Comparison of ENCODE assay signal across 1 cellular context in genomic region chr1:32334864-32335618, GRCh38.
TF ChIP-seq lines count a peak whose summit lies in the region.

No MANE protein-coding gene starts in this region.

TF ChIP-seq in HepG2, 621 proteins besides CTCF, POLR2A, EP300 and RAD21 (continued from another document and continues in another):
- TF ChIP-seq ARID4A (CRISPR knock-in tag; IDR thresholded peaks at IDR 0.05; ENCODE audit: borderline replicate concordance) (peak; percentile 49), NR2F2 (IDR thresholded peaks at IDR 0.05; ENCODE audit: borderline replicate concordance, low read depth) (no peak), REXO4 (CRISPR knock-in tag; IDR thresholded peaks at IDR 0.05; ENCODE audit: borderline replicate concordance) (no peak), RBFOX2 (IDR thresholded peaks at IDR 0.05; ENCODE audit: low read depth, low read length) (peak; percentile 73), ZNF607 (CRISPR knock-in tag; IDR thresholded peaks at IDR 0.05; ENCODE audit: borderline replicate concordance) (0 out of 2 replicates have a peak, but pooled peaks have one; percentile 19), MAZ (IDR thresholded peaks at IDR 0.05; ENCODE audit: borderline replicate concordance, low read depth, low read length) (peak; percentile 80; the same call in 1 of the 2 replicates), MAZ (CRISPR knock-in tag; IDR thresholded peaks at IDR 0.05; ENCODE audit: low read depth) (peak; percentile 79), ZNF160 (CRISPR knock-in tag; IDR thresholded peaks at IDR 0.05) (0 out of 2 replicates have a peak, but pooled peaks have one; percentile 38), ZBTB7A (CRISPR knock-in tag; IDR thresholded peaks at IDR 0.05) (0 out of 2 replicates have a peak, but pooled peaks have one; percentile 28), ZNF724P (CRISPR knock-in tag; IDR thresholded peaks at IDR 0.05; ENCODE audit: borderline replicate concordance) (0 out of 2 replicates have a peak, but pooled peaks have one; percentile 68), ZSCAN29 (CRISPR knock-in tag; conservative IDR thresholded peaks at IDR 0.05) (0 out of 2 replicates have a peak, but pooled peaks have one; percentile 37), KDM2A (CRISPR knock-in tag; IDR thresholded peaks at IDR 0.05; ENCODE audit: borderline replicate concordance, low read depth) (peak; percentile 69), ZNF782 (CRISPR knock-in tag; IDR thresholded peaks at IDR 0.05; ENCODE audit: borderline replicate concordance) (0 out of 2 replicates have a peak, but pooled peaks have one; percentile 31), ZBTB14 (CRISPR knock-in tag; IDR thresholded peaks at IDR 0.05) (peak; percentile 90), RNF2 (conservative IDR thresholded peaks at IDR 0.05; ENCODE audit: low read depth) (no peak), ZNF792 (CRISPR knock-in tag; IDR thresholded peaks at IDR 0.05) (peak; percentile 59; the same call in 1 of the 2 replicates), KDM5B (CRISPR knock-in tag; IDR thresholded peaks at IDR 0.05; ENCODE audit: borderline replicate concordance) (peak; percentile 31; the same call in 1 of the 2 replicates), ZBTB25 (CRISPR knock-in tag; IDR thresholded peaks at IDR 0.05) (0 out of 2 replicates have a peak, but pooled peaks have one; percentile 22), ZBTB33 (CRISPR knock-in tag; IDR thresholded peaks at IDR 0.05) (peak; percentile 43; the same call in 1 of the 2 replicates), AKAP8 (CRISPR knock-in tag; IDR thresholded peaks at IDR 0.05) (peak; percentile 34; the same call in 1 of the 2 replicates), ZNF350 (CRISPR knock-in tag; IDR thresholded peaks at IDR 0.05; ENCODE audit: borderline replicate concordance, low read depth) (0 out of 2 replicates have a peak, but pooled peaks have one; percentile 27), ZNF776 (CRISPR knock-in tag; IDR thresholded peaks at IDR 0.05) (peak; percentile 36), PATZ1 (CRISPR knock-in tag; IDR thresholded peaks at IDR 0.05) (peak; percentile 89), GATAD2A (CRISPR knock-in tag; IDR thresholded peaks at IDR 0.05) (0 out of 2 replicates have a peak, but pooled peaks have one; percentile 9), SALL1 (CRISPR knock-in tag; IDR thresholded peaks at IDR 0.05) (peak; percentile 65), SOX13 (IDR thresholded peaks at IDR 0.05) (no peak), SOX13 (CRISPR knock-in tag; conservative IDR thresholded peaks at IDR 0.05 in 1 of 2, IDR thresholded peaks at IDR 0.05 in 1 of 2) (peak in 1 of 2 experiments; percentile 34; a peak in 1 of 4 replicates)
- TF ChIP-seq, protein P1, sequence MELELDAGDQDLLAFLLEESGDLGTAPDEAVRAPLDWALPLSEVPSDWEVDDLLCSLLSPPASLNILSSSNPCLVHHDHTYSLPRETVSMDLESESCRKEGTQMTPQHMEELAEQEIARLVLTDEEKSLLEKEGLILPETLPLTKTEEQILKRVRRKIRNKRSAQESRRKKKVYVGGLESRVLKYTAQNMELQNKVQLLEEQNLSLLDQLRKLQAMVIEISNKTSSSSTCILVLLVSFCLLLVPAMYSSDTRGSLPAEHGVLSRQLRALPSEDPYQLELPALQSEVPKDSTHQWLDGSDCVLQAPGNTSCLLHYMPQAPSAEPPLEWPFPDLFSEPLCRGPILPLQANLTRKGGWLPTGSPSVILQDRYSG (CRISPR knock-in tag; IDR thresholded peaks at IDR 0.05): no peak
- TF ChIP-seq, protein P2, sequence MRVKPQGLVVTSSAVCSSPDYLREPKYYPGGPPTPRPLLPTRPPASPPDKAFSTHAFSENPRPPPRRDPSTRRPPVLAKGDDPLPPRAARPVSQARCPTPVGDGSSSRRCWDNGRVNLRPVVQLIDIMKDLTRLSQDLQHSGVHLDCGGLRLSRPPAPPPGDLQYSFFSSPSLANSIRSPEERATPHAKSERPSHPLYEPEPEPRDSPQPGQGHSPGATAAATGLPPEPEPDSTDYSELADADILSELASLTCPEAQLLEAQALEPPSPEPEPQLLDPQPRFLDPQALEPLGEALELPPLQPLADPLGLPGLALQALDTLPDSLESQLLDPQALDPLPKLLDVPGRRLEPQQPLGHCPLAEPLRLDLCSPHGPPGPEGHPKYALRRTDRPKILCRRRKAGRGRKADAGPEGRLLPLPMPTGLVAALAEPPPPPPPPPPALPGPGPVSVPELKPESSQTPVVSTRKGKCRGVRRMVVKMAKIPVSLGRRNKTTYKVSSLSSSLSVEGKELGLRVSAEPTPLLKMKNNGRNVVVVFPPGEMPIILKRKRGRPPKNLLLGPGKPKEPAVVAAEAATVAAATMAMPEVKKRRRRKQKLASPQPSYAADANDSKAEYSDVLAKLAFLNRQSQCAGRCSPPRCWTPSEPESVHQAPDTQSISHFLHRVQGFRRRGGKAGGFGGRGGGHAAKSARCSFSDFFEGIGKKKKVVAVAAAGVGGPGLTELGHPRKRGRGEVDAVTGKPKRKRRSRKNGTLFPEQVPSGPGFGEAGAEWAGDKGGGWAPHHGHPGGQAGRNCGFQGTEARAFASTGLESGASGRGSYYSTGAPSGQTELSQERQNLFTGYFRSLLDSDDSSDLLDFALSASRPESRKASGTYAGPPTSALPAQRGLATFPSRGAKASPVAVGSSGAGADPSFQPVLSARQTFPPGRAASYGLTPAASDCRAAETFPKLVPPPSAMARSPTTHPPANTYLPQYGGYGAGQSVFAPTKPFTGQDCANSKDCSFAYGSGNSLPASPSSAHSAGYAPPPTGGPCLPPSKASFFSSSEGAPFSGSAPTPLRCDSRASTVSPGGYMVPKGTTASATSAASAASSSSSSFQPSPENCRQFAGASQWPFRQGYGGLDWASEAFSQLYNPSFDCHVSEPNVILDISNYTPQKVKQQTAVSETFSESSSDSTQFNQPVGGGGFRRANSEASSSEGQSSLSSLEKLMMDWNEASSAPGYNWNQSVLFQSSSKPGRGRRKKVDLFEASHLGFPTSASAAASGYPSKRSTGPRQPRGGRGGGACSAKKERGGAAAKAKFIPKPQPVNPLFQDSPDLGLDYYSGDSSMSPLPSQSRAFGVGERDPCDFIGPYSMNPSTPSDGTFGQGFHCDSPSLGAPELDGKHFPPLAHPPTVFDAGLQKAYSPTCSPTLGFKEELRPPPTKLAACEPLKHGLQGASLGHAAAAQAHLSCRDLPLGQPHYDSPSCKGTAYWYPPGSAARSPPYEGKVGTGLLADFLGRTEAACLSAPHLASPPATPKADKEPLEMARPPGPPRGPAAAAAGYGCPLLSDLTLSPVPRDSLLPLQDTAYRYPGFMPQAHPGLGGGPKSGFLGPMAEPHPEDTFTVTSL (CRISPR knock-in tag; IDR thresholded peaks at IDR 0.05; ENCODE audit: borderline replicate concordance): peak; percentile 44; the same call in 1 of the 2 replicates
- TF ChIP-seq, protein P3, sequence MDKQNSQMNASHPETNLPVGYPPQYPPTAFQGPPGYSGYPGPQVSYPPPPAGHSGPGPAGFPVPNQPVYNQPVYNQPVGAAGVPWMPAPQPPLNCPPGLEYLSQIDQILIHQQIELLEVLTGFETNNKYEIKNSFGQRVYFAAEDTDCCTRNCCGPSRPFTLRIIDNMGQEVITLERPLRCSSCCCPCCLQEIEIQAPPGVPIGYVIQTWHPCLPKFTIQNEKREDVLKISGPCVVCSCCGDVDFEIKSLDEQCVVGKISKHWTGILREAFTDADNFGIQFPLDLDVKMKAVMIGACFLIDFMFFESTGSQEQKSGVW (CRISPR knock-in tag; IDR thresholded peaks at IDR 0.05; ENCODE audit: borderline replicate concordance): 0 out of 2 replicates have a peak, but pooled peaks have one; percentile 31
- TF ChIP-seq, protein P4, sequence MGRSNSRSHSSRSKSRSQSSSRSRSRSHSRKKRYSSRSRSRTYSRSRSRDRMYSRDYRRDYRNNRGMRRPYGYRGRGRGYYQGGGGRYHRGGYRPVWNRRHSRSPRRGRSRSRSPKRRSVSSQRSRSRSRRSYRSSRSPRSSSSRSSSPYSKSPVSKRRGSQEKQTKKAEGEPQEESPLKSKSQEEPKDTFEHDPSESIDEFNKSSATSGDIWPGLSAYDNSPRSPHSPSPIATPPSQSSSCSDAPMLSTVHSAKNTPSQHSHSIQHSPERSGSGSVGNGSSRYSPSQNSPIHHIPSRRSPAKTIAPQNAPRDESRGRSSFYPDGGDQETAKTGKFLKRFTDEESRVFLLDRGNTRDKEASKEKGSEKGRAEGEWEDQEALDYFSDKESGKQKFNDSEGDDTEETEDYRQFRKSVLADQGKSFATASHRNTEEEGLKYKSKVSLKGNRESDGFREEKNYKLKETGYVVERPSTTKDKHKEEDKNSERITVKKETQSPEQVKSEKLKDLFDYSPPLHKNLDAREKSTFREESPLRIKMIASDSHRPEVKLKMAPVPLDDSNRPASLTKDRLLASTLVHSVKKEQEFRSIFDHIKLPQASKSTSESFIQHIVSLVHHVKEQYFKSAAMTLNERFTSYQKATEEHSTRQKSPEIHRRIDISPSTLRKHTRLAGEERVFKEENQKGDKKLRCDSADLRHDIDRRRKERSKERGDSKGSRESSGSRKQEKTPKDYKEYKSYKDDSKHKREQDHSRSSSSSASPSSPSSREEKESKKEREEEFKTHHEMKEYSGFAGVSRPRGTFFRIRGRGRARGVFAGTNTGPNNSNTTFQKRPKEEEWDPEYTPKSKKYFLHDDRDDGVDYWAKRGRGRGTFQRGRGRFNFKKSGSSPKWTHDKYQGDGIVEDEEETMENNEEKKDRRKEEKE (IDR thresholded peaks at IDR 0.05): no peak
